In the genomic region with DNA sequence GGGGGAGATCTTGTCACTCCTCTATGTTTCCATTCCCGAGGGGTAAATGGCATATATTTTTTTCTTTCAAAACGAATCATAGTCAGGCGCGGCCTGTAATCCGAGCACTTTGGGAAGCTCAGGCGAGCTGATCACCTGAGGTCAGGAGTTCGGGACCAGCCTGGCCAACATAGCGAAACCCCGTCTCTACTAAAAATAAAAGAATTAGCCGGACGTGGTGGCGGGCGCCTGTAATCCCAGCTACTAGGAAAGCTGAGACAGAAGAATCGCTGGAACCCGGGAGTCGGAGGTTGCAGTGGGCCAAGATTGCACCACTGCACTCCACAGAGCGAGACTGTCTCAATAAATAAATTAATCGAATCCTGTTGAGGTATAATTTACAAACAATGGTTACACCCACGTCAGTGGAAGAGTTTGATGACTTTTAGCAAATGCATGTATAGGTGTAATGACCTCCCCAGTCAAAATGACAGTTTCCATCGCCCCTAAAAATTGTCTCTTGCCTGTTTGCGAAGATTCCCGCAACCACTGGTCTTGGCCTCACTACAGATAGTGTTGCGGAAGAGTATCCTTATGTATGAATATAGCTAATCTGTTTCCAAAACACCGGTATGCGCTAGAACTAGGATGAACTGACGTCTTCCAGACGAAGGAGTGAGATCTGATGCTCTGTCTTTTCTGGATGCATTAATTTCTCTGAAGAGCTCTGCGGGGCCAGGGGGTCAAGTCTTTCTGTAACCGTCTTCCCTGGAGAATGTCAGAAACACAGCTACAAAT, we compare ENCODE assay signal across 8 cellular contexts. TPM values are rescaled to one million over a fixed set of nuclear protein-coding genes. Genes with fewer than 3 reads are reported as not detected.
DNase-seq lines count a peak whose midpoint lies in the region; ATAC-seq and TF ChIP-seq lines count a peak whose summit lies in the region.

No MANE protein-coding gene starts in this region.

- H3K9ac ChIP-seq in muscle layer of colon (ENCODE audit: low read length) = peak overlapping the region; percentile 69

- no peaks in the 10 kb centered on the region for H3K36me3 ChIP-seq in muscle layer of colon (ENCODE audit: insufficient read depth, low read length)

- DNase-seq in AG04449 (ENCODE audit: low read depth, low spot score) (no peak), cardiac fibroblast (ENCODE audit: low read depth in 2 of 2) (no peak)
- no peak for DNase-seq in effector CD4-positive, alpha-beta T cell

- no peak for ATAC-seq in HG03280 (IDR thresholded peaks at IDR 0.05; ENCODE audit: unreplicated experiment)
- ATAC-seq in GM18868 (IDR thresholded peaks at IDR 0.05; ENCODE audit: unreplicated experiment) = no peak
- no peak for ATAC-seq in GM19463 (IDR thresholded peaks at IDR 0.05; ENCODE audit: unreplicated experiment)

- H3K4me1 ChIP-seq in muscle layer of colon (ENCODE audit: insufficient read depth, low read length) = peaks cover 9% of the 10 kb centered on the region

- H3K27ac Mint-ChIP-seq in IgD-negative memory B cell = peak overlapping the region; percentile 87 to 96 (median 96)

- peaks cover 10 to 25% (median 19%) of the 10 kb centered on the region in 3 donors for H3K4me1 Mint-ChIP-seq in IgD-negative memory B cell

- no peaks in the 10 kb centered on the region for H3K9me3 Mint-ChIP-seq in IgD-negative memory B cell

- TF ChIP-seq CTCF in AG04449 (IDR thresholded peaks at IDR 0.05; ENCODE audit: insufficient read depth, low read length, missing control alignments) (no peak), cardiac fibroblast (IDR thresholded peaks at IDR 0.05; ENCODE audit: low read depth, low read length) (no peak)

- H3K27me3 Mint-ChIP-seq in IgD-negative memory B cell = peaks cover 9% of the 10 kb centered on the region

- H3K4me3 Mint-ChIP-seq in IgD-negative memory B cell = peak overlapping the region; percentile 95 to 99 (median 98)

- no peaks in the 10 kb centered on the region for H3K27me3 ChIP-seq in muscle layer of colon (ENCODE audit: control insufficient read depth in 1 of 2, insufficient read depth in 2 of 2, low read length in 2 of 2)

- CTCF ChIA-PET in AG04449 (lab: Yijun Ruan, JAX) = interaction anchor here (0.5 to 2.6 kb wide), 6 partner anchors 264 to 957 kb away, joined by 3 to 9 read pairs (median 5); no protein-coding TSS in a partner anchor

- peak overlapping the region; percentile 95 for H3K4me3 ChIP-seq in AG04449 (ENCODE audit: low read depth, low read length)
- peak overlapping the region; percentile 77 to 83 for H3K4me3 ChIP-seq in cardiac fibroblast (replicated peaks in 1 of 2; ENCODE audit: low read depth in 2 of 2, low read length in 2 of 2)
- H3K4me3 ChIP-seq in muscle layer of colon (ENCODE audit: low read depth in 1 of 2, low read length in 2 of 2) = peak overlapping the region; percentile 49 to 94

- POLR2A ChIA-PET in AG04449 (lab: Yijun Ruan, JAX) = interaction anchor here (1.6 kb wide), 1 partner anchor 189 kb away, joined by 8 read pairs; a partner anchor contains a TSS

- no peaks in the 10 kb centered on the region for H3K9me3 ChIP-seq in muscle layer of colon (ENCODE audit: low read length)

- H3K36me3 Mint-ChIP-seq in IgD-negative memory B cell = peaks cover 2% of the 10 kb centered on the region

- H3K27ac ChIP-seq in muscle layer of colon (ENCODE audit: low read depth, low read length) = peak overlapping the region; percentile 86

RNA-seq across cellular contexts. Expression of a gene that starts 0.9 kb away (rescaled TPM):
- 7.4 TPM for polyA plus RNA-seq in IgD-negative memory B cell
